In the genomic region with DNA sequence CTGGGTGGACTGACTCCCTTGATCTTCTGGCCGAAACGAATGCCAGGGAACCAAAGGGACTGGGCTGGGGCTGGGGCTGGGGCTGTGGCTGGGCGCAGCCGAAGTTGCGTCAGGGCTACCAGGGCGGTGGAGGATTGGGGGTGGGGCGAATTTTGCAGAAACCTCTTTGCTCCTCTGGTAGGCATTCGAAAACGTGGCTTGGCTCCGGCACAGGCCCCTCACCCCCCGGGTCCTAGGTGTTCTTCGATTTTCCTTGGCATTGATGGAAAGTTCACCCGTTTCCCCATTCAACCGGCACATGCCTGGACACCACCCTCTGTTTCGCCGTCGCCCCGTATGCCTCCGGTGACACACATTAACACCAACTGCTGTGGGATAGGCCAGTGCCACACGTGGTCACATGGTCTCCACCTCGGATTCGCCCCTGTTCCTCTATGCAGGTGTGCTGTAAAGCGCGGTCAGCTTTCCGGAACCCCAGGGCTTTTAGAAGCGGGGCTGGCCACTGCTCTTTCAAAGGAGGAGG, we compare ENCODE assay signal across 13 cellular contexts.
"Had no signal": no experiment of that assay in that cellular context is flagged by ENCODE, and none has a peak within 500 bp of the region (broad histone marks: within the 10 kb centered on the region; RNA-seq: fewer than 3 reads in every experiment).

No MANE protein-coding gene starts in this region.

- H3K27me3 ChIP-seq: SJSA1 had no signal

- H3K4me3 ChIP-seq: SJSA1, skin epidermis had no signal

- H3K27ac ChIP-seq: epithelial cell of prostate, SJSA1, skin epidermis had no signal

- H3K4me1 ChIP-seq: SJSA1 had no signal

- ATAC-seq: activated T-helper 17 cell treated with anti-CD3 and anti-CD28 coated beads, Interleukin-2, amount 50 U/mL, for 72 hours; left colon had no signal

- DNase-seq: activated CD4-positive, alpha-beta T cell treated with anti-CD3 and anti-CD28 coated beads, Interleukin-2, amount 50 U/mL, for 48 hours; activated CD4-positive, CD25-positive, alpha-beta regulatory T cell treated with anti-CD3 and anti-CD28 coated beads, Interleukin-2, amount 50 U/mL, for 72 hours; activated naive CD4-positive, alpha-beta T cell treated with anti-CD3 and anti-CD28 coated beads, Interleukin-2, amount 10 ng/mL, durations not matched to agents 7 days and 5 days; activated T-cell treated with anti-CD3 and anti-CD28 coated beads for 4 hours; central memory CD4-positive, alpha-beta T cell; effector memory CD4-positive, alpha-beta T cell; left colon; mammary epithelial cell; SW 1271 had no signal

- H3K9me3 ChIP-seq: SJSA1 had no signal

- H3K36me3 ChIP-seq: SJSA1 had no signal
